Comparison of ENCODE assay signal across 1 cellular context in the genomic region with DNA sequence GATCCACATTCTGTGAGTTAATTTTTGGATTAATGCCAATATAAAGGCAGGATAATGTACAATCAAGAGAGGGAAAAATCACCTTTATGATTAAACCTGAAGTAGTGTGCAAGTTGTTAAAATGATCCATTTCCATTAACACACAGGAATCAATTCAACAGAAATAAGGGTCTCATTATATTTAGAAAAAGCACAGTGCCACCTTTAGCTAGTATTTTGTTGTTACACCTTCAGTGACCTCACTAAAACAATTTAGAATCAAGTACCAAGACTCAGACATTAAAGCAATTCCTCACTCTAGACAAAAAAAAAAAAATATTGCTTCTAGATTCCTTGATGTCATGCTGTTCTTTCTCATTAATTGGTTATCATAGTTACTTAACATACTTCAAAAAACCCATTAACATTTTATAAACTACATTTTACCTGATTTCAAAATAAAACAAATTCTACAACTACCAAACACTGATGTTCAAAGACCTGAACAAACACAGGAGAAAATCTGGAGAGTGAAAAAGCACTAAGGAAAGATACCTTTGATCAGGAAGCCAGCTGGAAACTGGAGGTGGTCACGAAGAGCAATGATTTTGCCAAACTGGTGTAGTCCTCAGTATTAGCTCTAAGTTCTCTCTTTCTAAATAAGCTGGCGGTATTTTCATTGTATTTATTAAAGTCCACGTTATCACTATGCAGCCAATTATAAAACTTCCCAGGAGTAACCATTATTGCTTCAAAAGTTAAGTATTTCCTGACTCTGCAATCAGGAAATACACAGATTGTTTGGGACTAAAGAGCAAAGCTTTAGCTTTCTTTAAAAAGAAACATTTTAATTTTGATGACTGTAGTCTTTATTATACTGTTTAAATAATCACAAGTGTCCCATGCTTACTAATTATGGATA.
TF ChIP-seq lines count a peak whose summit lies in the region.

No MANE protein-coding gene starts in this region.

TF ChIP-seq in GM12878, 131 proteins besides CTCF, POLR2A, EP300 and RAD21 (continued from another document):
- TF ChIP-seq, protein P1, sequence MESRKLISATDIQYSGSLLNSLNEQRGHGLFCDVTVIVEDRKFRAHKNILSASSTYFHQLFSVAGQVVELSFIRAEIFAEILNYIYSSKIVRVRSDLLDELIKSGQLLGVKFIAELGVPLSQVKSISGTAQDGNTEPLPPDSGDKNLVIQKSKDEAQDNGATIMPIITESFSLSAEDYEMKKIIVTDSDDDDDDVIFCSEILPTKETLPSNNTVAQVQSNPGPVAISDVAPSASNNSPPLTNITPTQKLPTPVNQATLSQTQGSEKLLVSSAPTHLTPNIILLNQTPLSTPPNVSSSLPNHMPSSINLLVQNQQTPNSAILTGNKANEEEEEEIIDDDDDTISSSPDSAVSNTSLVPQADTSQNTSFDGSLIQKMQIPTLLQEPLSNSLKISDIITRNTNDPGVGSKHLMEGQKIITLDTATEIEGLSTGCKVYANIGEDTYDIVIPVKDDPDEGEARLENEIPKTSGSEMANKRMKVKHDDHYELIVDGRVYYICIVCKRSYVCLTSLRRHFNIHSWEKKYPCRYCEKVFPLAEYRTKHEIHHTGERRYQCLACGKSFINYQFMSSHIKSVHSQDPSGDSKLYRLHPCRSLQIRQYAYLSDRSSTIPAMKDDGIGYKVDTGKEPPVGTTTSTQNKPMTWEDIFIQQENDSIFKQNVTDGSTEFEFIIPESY (IDR thresholded peaks at IDR 0.05): no peak
- TF ChIP-seq SP1 (IDR thresholded peaks at IDR 0.05; ENCODE audit: low read depth, low read length): no peak
- no peak for TF ChIP-seq RELA (IDR thresholded peaks at IDR 0.05; ENCODE audit: borderline replicate concordance, partially characterized antibody)
- no peak for TF ChIP-seq NR2C1 (IDR thresholded peaks at IDR 0.05)
- TF ChIP-seq SREBF2 (IDR thresholded peaks at IDR 0.05; ENCODE audit: low read length): no peak
- TF ChIP-seq NFYA (IDR thresholded peaks at IDR 0.05; ENCODE audit: borderline replicate concordance, low read depth, low read length): no peak
- TF ChIP-seq EED (IDR thresholded peaks at IDR 0.05; ENCODE audit: low read depth): no peak
